ENCODE assay signal across 9 cellular contexts in genomic region chr11:108895579-108896480, GRCh38.
DNase-seq lines count a peak whose midpoint lies in the region; ATAC-seq, FAIRE-seq and TF ChIP-seq lines count a peak whose summit lies in the region.
"Had no signal": no experiment of that assay in that cellular context is flagged by ENCODE, and none has a peak within 500 bp of the region (broad histone marks: within the 10 kb centered on the region; RNA-seq: fewer than 3 reads in every experiment).

No MANE protein-coding gene starts in this region.

- H3K9ac ChIP-seq in HUES48 (ENCODE audit: low read depth, low read length) (no peak overlapping the region), GM12878 (ENCODE audit: control insufficient read depth, insufficient read depth, low read length) (no peak overlapping the region)

- TF ChIP-seq CTCF in MCF 10A (IDR thresholded peaks at IDR 0.05; ENCODE audit: unreplicated experiment) (no peak), breast epithelium (IDR thresholded peaks at IDR 0.05) (no peak), GM12878 (IDR thresholded peaks at IDR 0.05 in 2 of 3, conservative IDR thresholded peaks at IDR 0.05 in 1 of 3; ENCODE audit: control insufficient read depth in 2 of 3, extremely low read depth in 1 of 3, insufficient read depth in 1 of 3, low read depth in 3 of 3, low read length in 3 of 3) (no peak), upper lobe of right lung (IDR thresholded peaks at IDR 0.05) (no peak)

- 50% methylated on average over 8 of the region's 8 CpGs for WGBS in GM12878 (ENCODE audit: insufficient coverage, insufficient replicate concordance, low lambda C conversion rate, missing lambda C conversion rate)

- H3K4me1 ChIP-seq in breast epithelium (no peaks in the 10 kb centered on the region), HUES48 (ENCODE audit: control insufficient read depth, insufficient read depth, low read length) (peaks cover 48% of the 10 kb centered on the region), GM12878 (ENCODE audit: control insufficient read depth, insufficient read depth, low read length) (no peaks in the 10 kb centered on the region), upper lobe of right lung (no peaks in the 10 kb centered on the region)

- H3K27me3 ChIP-seq in breast epithelium (no peaks in the 10 kb centered on the region), HUES48 (ENCODE audit: control insufficient read depth, insufficient read depth, low read length) (no peaks in the 10 kb centered on the region), GM12878 (replicated peaks in 1 of 2; ENCODE audit: control insufficient read depth in 2 of 2, insufficient read depth in 2 of 2, low read length in 1 of 2) (no peaks in the 10 kb centered on the region), upper lobe of right lung (no peaks in the 10 kb centered on the region)

- DNase-seq in MCF 10A (ENCODE audit: unreplicated experiment) = peak; percentile 65
- DNase-seq in breast epithelium (ENCODE audit: low spot score in 2 of 2) = no peak
- DNase-seq in GM12878 (ENCODE audit: low read depth, low spot score) = peak; percentile 39
- DNase-seq in upper lobe of right lung = no peak
- DNase-seq in activated naive CD4-positive, alpha-beta T cell treated with Interleukin-2 at 50 U/mL for 16 hours = no peak
- DNase-seq in stimulated activated CD4-positive, alpha-beta T cell treated with anti-CD3 and anti-CD28 coated beads, Interleukin-12 subunit alpha, Interleukin-12 subunit beta, amount 100 ng/mL, for 4 hours = no peak

- POLR2A ChIA-PET in MCF 10A (lab: Yijun Ruan, JAX) (interaction anchor here (0.5 to 1.6 kb wide), 5 partner anchors 9 to 230 kb away, joined by 3 to 5 read pairs (median 3); no protein-coding TSS in a partner anchor), GM12878 (lab: Charles Lee) (no interaction called here)

- TF ChIP-seq RAD21 in GM12878 (IDR thresholded peaks at IDR 0.05; ENCODE audit: insufficient read depth, low read depth, low read length) = no peak

- SMC1A ChIA-PET in GM12878 (lab: Charles Lee; ENCODE audit: uncharacterized antibody, unreplicated experiment) = interaction anchor here (0.6 to 1.7 kb wide), 2 partner anchors 8 to 1170 kb away, joined by 3 read pairs; no protein-coding TSS in a partner anchor

- no peak for FAIRE-seq in GM12878 (lab: Jason Lieb, UNC)

- H3K4me3 Mint-ChIP-seq in MCF 10A (ENCODE audit: unreplicated experiment) = peak overlapping the region; percentile 66

- H3K79me2 ChIP-seq in GM12878 (ENCODE audit: control insufficient read depth, insufficient read depth, low read length) = no peaks in the 10 kb centered on the region

- H3K27me3 Mint-ChIP-seq in MCF 10A (ENCODE audit: insufficient read depth, unreplicated experiment) = no peaks in the 10 kb centered on the region

- no peaks in the 10 kb centered on the region for H3K36me3 Mint-ChIP-seq in MCF 10A (ENCODE audit: insufficient read depth, unreplicated experiment)

- peaks cover 15% of the 10 kb centered on the region for H3K4me1 Mint-ChIP-seq in MCF 10A (ENCODE audit: insufficient read depth, unreplicated experiment)

- CTCF ChIA-PET in MCF 10A (lab: Yijun Ruan, JAX) (interaction anchor here (0.6 kb wide), 1 partner anchor 64 kb away, joined by 3 read pairs; no protein-coding TSS in a partner anchor), GM12878 (lab: Yijun Ruan, JAX) (no interaction called here)

- no peaks in the 10 kb centered on the region for H4K20me1 ChIP-seq in GM12878 (ENCODE audit: control insufficient read depth, insufficient read depth)

- intact Hi-C loops in MCF 10A (cut with micrococcal nuclease) (no loop called here), breast epithelium (cut with DNase I; ENCODE audit: low total_unique reads) (no loop called here), GM12878 (cut with micrococcal nuclease; ENCODE audit: unreplicated experiment) (no loop called here), upper lobe of right lung (cut with DNase I) (no loop called here)

- H2AFZ ChIP-seq in GM12878 (ENCODE audit: control insufficient read depth, low read depth, low read length) = no peak overlapping the region

- peak overlapping the region; percentile 84 for H3K27ac Mint-ChIP-seq in MCF 10A (ENCODE audit: low read depth, unreplicated experiment)

- peak; percentile 92 for ATAC-seq in GM12878
- ATAC-seq in upper lobe of right lung = peak; percentile 37
- no peak for ATAC-seq in GM18517 (IDR thresholded peaks at IDR 0.05; ENCODE audit: unreplicated experiment)

- in situ Hi-C loops in GM12878 (cut with MboI) = no loop called here

- TF ChIP-seq EP300 in GM12878 (IDR thresholded peaks at IDR 0.05; ENCODE audit: borderline replicate concordance in 1 of 2, control insufficient read depth in 1 of 2, low read depth in 2 of 2, low read length in 2 of 2) = no peak

- H3K36me3 ChIP-seq in breast epithelium = no peaks in the 10 kb centered on the region
- H3K36me3 ChIP-seq in HUES48 (ENCODE audit: control insufficient read depth, insufficient read depth, low read length) = no peaks in the 10 kb centered on the region
- no peaks in the 10 kb centered on the region; a peak in 1 of 4 replicates for H3K36me3 ChIP-seq in GM12878 (ENCODE audit: control insufficient read depth in 2 of 2, insufficient read depth in 2 of 2, low read length in 1 of 2)
- H3K36me3 ChIP-seq in upper lobe of right lung = no peaks in the 10 kb centered on the region

- no peak for TF ChIP-seq POLR2A in breast epithelium (IDR thresholded peaks at IDR 0.05)
- TF ChIP-seq POLR2A in GM12878 (IDR thresholded peaks at IDR 0.05; ENCODE audit: low read depth, low read length) = no peak

- H3K4me3 ChIP-seq in breast epithelium (no peak overlapping the region), HUES48 (ENCODE audit: low read depth, low read length) (no peak overlapping the region), GM12878 (no peak overlapping the region), upper lobe of right lung (no peak overlapping the region)

- no peak overlapping the region for H3K4me2 ChIP-seq in GM12878 (ENCODE audit: control insufficient read depth, insufficient read depth)

- BruUV-seq in MCF 10A (replicated peaks; lab: Mats Ljungman, UMichigan) (TSS peak; percentile 97), GM12878 (replicated peaks; lab: Mats Ljungman, UMichigan) (no TSS peak)

- RAD21 ChIA-PET in GM12878 (lab: Charles Lee; ENCODE audit: unreplicated experiment) = no interaction called here

- H3K9me3 ChIP-seq in breast epithelium (no peaks in the 10 kb centered on the region), HUES48 (ENCODE audit: control insufficient read depth, insufficient read depth, low read length) (no peaks in the 10 kb centered on the region), GM12878 (replicated peaks; ENCODE audit: control insufficient read depth, insufficient read depth, low read length) (no peaks in the 10 kb centered on the region; the same call in 2 of the 3 replicates), upper lobe of right lung (no peaks in the 10 kb centered on the region)

- H3K27ac ChIP-seq in breast epithelium (no peak overlapping the region), HUES48 (ENCODE audit: low read depth, low read length) (peak overlapping the region; percentile 57), GM12878 (ENCODE audit: control insufficient read depth, insufficient read depth) (no peak overlapping the region), upper lobe of right lung (no peak overlapping the region)
- H3K27ac ChIP-seq: VCaP had no signal

- H3K9me3 Mint-ChIP-seq in MCF 10A (ENCODE audit: unreplicated experiment) = no peaks in the 10 kb centered on the region

TF ChIP-seq in GM12878, 131 proteins besides CTCF, POLR2A, EP300 and RAD21:
- no peak for TF ChIP-seq MEF2A (IDR thresholded peaks at IDR 0.05; ENCODE audit: insufficient read depth, low read depth, low read length)
- TF ChIP-seq FOXM1 (IDR thresholded peaks at IDR 0.05; ENCODE audit: low read depth, low read length) = no peak
- peak; percentile 37; the same call in 1 of the 3 replicates for TF ChIP-seq POU2F2 (IDR thresholded peaks at IDR 0.05; ENCODE audit: borderline replicate concordance, low read depth, low read length)
- TF ChIP-seq HDAC6 (IDR thresholded peaks at IDR 0.05; ENCODE audit: unreplicated experiment) = no peak
- TF ChIP-seq LARP7 (IDR thresholded peaks at IDR 0.05) = no peak
- TF ChIP-seq MEF2B (IDR thresholded peaks at IDR 0.05; ENCODE audit: partially characterized antibody, poor library complexity, severe bottlenecking) = no peak
- peak; percentile 18; the same call in 1 of the 2 replicates for TF ChIP-seq SPI1 (IDR thresholded peaks at IDR 0.05; ENCODE audit: borderline replicate concordance, insufficient read depth, low read depth, low read length)
TF ChIP-seq in GM12878: peak in this region for 2.

Comparison
In these comparisons a context has a peak if more than half of its experiments do, and no peak if none do; other contexts are left out.
1. DNase-seq: peak in MCF 10A (single experiment) and GM12878 (single experiment); none in breast epithelium (0 of 2), upper lobe of right lung (single experiment), activated naive CD4-positive, alpha-beta T cell treated with Interleukin-2 at 50 U/mL for 16 hours (single experiment) and stimulated activated CD4-positive, alpha-beta T cell treated with anti-CD3 and anti-CD28 coated beads, Interleukin-12 subunit alpha, Interleukin-12 subunit beta, amount 100 ng/mL, for 4 hours (single experiment).